7 cellular contexts compared by ENCODE assay signal in genomic region chr6:158231551-158232444, GRCh38.
DNase-seq lines count a peak whose midpoint lies in the region; ATAC-seq and TF ChIP-seq lines count a peak whose summit lies in the region.

No MANE protein-coding gene starts in this region.

- H3K79me2 ChIP-seq in mammary epithelial cell (ENCODE audit: insufficient read depth, low read length) = peaks cover 42% of the 10 kb centered on the region

- TF ChIP-seq CTCF in GM13977 (IDR thresholded peaks at IDR 0.05; ENCODE audit: extremely low read depth, insufficient read depth, missing control alignments) (no peak), VCaP (conservative IDR thresholded peaks at IDR 0.05) (no peak), mammary epithelial cell (conservative IDR thresholded peaks at IDR 0.05 in 1 of 2, IDR thresholded peaks at IDR 0.05 in 1 of 2; ENCODE audit: extremely low read depth in 1 of 2, insufficient read depth in 1 of 2, low read depth in 1 of 2, low read length in 2 of 2) (no peak), spleen (IDR thresholded peaks at IDR 0.05 in 8 of 11, conservative IDR thresholded peaks at IDR 0.05 in 3 of 11) (no peak)

- BruUV-seq in mammary epithelial cell (replicated peaks; lab: Mats Ljungman, UMichigan) = no TSS peak

- dilution Hi-C loops in mammary epithelial cell (cut with HindIII; ENCODE audit: low sequenced_read_pairs) = no loop called here

- TF ChIP-seq POLR2A in spleen (IDR thresholded peaks at IDR 0.05) = no peak

- H3K4me1 ChIP-seq in mammary epithelial cell (ENCODE audit: insufficient read depth, low read length) (peaks cover 8% of the 10 kb centered on the region), spleen (peaks cover 15 to 52% (median 30%) of the 10 kb centered on the region in 6 donors)

- peak overlapping the region; percentile 95 for H3K27ac ChIP-seq in VCaP
- H3K27ac ChIP-seq in mammary epithelial cell (ENCODE audit: insufficient read depth, low read depth, low read length) = peak overlapping the region; percentile 33
- H3K27ac ChIP-seq in spleen = peak overlapping the region; percentile 67 to 92 (median 84)

- peak; percentile 77 for ATAC-seq in HG02642 (IDR thresholded peaks at IDR 0.05; ENCODE audit: poor library complexity, unreplicated experiment)

- intact Hi-C loops in mammary epithelial cell (cut with micrococcal nuclease) (loop anchor here (2.0 to 5.0 kb wide), 2 partner anchors 151 to 181 kb away; no protein-coding TSS in a partner anchor), spleen (cut with DNase I; ENCODE audit: low total_unique reads) (no loop called here)

- peak overlapping the region; percentile 28 to 71 (median 59) for H3K4me3 ChIP-seq in mammary epithelial cell (replicated peaks in 1 of 3; ENCODE audit: insufficient read depth in 1 of 3, low read depth in 2 of 3, low read length in 3 of 3)
- peak overlapping the region; percentile 52 to 94 (median 77) for H3K4me3 ChIP-seq in spleen

- DNase-seq in GM13977 (ENCODE audit: low spot score) (peak; percentile 96), NCI-H146 (lab: John Stamatoyannopoulos, UW) (peak; percentile 89), mammary epithelial cell (peak; percentile 60), inferior parietal cortex (ENCODE audit: extremely low spot score) (peak; percentile 55), spleen (peak; percentile 93)

- WGBS in mammary epithelial cell (ENCODE audit: low coverage, missing lambda C conversion rate) = 3% methylated on average over 11 of the region's 123 CpGs
- WGBS in spleen, 5 donors = 0 to 3% (median 1%) methylated on average over 16 to 123 of the region's 123 CpGs

- peak overlapping the region; percentile 69 for H3K9ac ChIP-seq in mammary epithelial cell (ENCODE audit: insufficient read depth, low read length)

- H4K20me1 ChIP-seq in mammary epithelial cell (ENCODE audit: insufficient read depth, low read length) = no peaks in the 10 kb centered on the region

- H3K36me3 ChIP-seq in mammary epithelial cell (ENCODE audit: insufficient read depth, low read length) (no peaks in the 10 kb centered on the region), spleen (no peaks in the 10 kb centered on the region)

- H3K27me3 ChIP-seq in mammary epithelial cell (ENCODE audit: insufficient read depth, low read length) = no peaks in the 10 kb centered on the region
- peaks cover 0 to 10% (median 0%) of the 10 kb centered on the region in 7 donors for H3K27me3 ChIP-seq in spleen (replicated peaks in 1 of 7)

- H2AFZ ChIP-seq in mammary epithelial cell (ENCODE audit: low read depth, low read length) = peak overlapping the region; percentile 95

- in situ Hi-C loops in GM13977 (cut with MboI; ENCODE audit: low pct_unique_long_range_greater_than_20kb, low sequenced_read_pairs, unreplicated experiment) = no loop called here
- in situ Hi-C loops in mammary epithelial cell (cut with MboI; ENCODE audit: low sequenced_read_pairs in 2 of 2) = loop anchor here in 1 of 2 donors (25.0 kb wide), 1 partner anchor 381 kb away; no protein-coding TSS in a partner anchor

- no peaks in the 10 kb centered on the region for H3K9me3 ChIP-seq in mammary epithelial cell (replicated peaks; ENCODE audit: insufficient read depth, low read length)
- no peaks in the 10 kb centered on the region for H3K9me3 ChIP-seq in spleen

- CTCF ChIA-PET in mammary epithelial cell (lab: Charles Lee; ENCODE audit: low non-redundant PET) = interaction anchor here (0.6 kb wide), 1 partner anchor 155 kb away, joined by 5 read pairs; no protein-coding TSS in a partner anchor

- peak overlapping the region; percentile 89 for H3K4me2 ChIP-seq in mammary epithelial cell (ENCODE audit: insufficient read depth, low read depth, low read length)

Comparison
In these comparisons a context has a peak if more than half of its experiments do, and no peak if none do; other contexts are left out.
1. Peak in every context shown above with its lines: DNase-seq, ATAC-seq, H3K4me3 ChIP-seq and H3K27ac ChIP-seq.
2. H3K27ac ChIP-seq: peak in every context shown above with its lines; median percentile 95 in VCaP; 84 in spleen; 33 in mammary epithelial cell.